In genomic region chr2:218876562-218877219, GRCh38 we compare ENCODE assay signal across 1 cellular context.
TF ChIP-seq lines count a peak whose summit lies in the region.

No MANE protein-coding gene starts in this region.

TF ChIP-seq in HCT116, 20 proteins besides CTCF, POLR2A, EP300 and RAD21 (continued from another document):
- no peak for TF ChIP-seq EZH2 (IDR thresholded peaks at IDR 0.05)
- no peak for TF ChIP-seq SIN3A (IDR thresholded peaks at IDR 0.05; ENCODE audit: low read depth)
